In genomic region chr5:125202353-125202752, GRCh38 we compare ENCODE assay signal across 20 cellular contexts.
DNase-seq lines count a peak whose midpoint lies in the region; ATAC-seq and TF ChIP-seq lines count a peak whose summit lies in the region.
"Had no signal": no experiment of that assay in that cellular context is flagged by ENCODE, and none has a peak within 500 bp of the region (broad histone marks: within the 10 kb centered on the region; RNA-seq: fewer than 3 reads in every experiment).

No MANE protein-coding gene starts in this region.

- peak overlapping the region; percentile 10 for H3K4me3 Mint-ChIP-seq in natural killer cell
- no peak overlapping the region for H3K4me3 Mint-ChIP-seq in natural killer cell treated with Interleukin-12 subunit alpha and Interleukin-12 subunit beta and Interleukin-15 and Interleukin-18, amount 100 ng/mL, for 72 hours
- H3K4me3 Mint-ChIP-seq in glutamatergic neuron (ENCODE audit: unreplicated experiment), result no peak overlapping the region
- H3K4me3 Mint-ChIP-seq: CD14-positive monocyte; CD4-positive, alpha-beta memory T cell had no signal

- no peaks in the 10 kb centered on the region for H3K9me3 ChIP-seq in Panc1 (ENCODE audit: control insufficient read depth, insufficient read depth, low read depth, low read length)
- H3K9me3 ChIP-seq in tibial nerve, result no peaks in the 10 kb centered on the region
- H3K9me3 ChIP-seq: BLaER1 had no signal

- peaks cover 0 to 2% of the 10 kb centered on the region in 2 donors for H3K27me3 Mint-ChIP-seq in natural killer cell (ENCODE audit: low read depth in 2 of 2)
- no peaks in the 10 kb centered on the region for H3K27me3 Mint-ChIP-seq in natural killer cell treated with Interleukin-12 subunit alpha and Interleukin-12 subunit beta and Interleukin-15 and Interleukin-18, amount 100 ng/mL, for 72 hours
- H3K27me3 Mint-ChIP-seq in glutamatergic neuron (ENCODE audit: unreplicated experiment), result peaks cover 4% of the 10 kb centered on the region
- H3K27me3 Mint-ChIP-seq: CD4-positive, alpha-beta memory T cell; IgD-negative memory B cell had no signal

- TF ChIP-seq EP300 in tibial nerve (IDR thresholded peaks at IDR 0.05), result no peak

- CTCF ChIA-PET in Panc1 (lab: Charles Lee), result no interaction called here

- 95 to 97% methylated on average over 1 of the region's 1 CpG for WGBS in tibial nerve, 2 donors

- no peak for TF ChIP-seq POLR2A in tibial nerve (IDR thresholded peaks at IDR 0.05)

- POLR2A ChIA-PET in Panc1 (lab: Charles Lee), result no interaction called here

- H3K4me3 ChIP-seq in Panc1 (ENCODE audit: low read depth in 2 of 2, low read length in 2 of 2) (no peak overlapping the region), tibial nerve (no peak overlapping the region)
- H3K4me3 ChIP-seq: BLaER1, GM12878 had no signal

- BruUV-seq in Panc1 (replicated peaks; lab: Mats Ljungman, UMichigan), result no TSS peak

- ATAC-seq in natural killer cell (no peak), Panc1 (no peak), GM19324 (IDR thresholded peaks at IDR 0.05; ENCODE audit: low FRiP score, unreplicated experiment) (no peak)
- no peak for ATAC-seq in natural killer cell treated with Interleukin-12 subunit alpha and Interleukin-12 subunit beta and Interleukin-15 and Interleukin-18, amount 100 ng/mL, for 72 hours
- ATAC-seq: GM12878, HCT116, HepG2 had no signal

- H3K27ac Mint-ChIP-seq in natural killer cell (peak overlapping the region; percentile 14 to 37), glutamatergic neuron (ENCODE audit: unreplicated experiment) (peak overlapping the region; percentile 87)
- H3K27ac Mint-ChIP-seq in natural killer cell treated with Interleukin-12 subunit alpha and Interleukin-12 subunit beta and Interleukin-15 and Interleukin-18, amount 100 ng/mL, for 72 hours, result peak overlapping the region in 1 of 2 donors; percentile 95
- H3K27ac Mint-ChIP-seq: CD14-positive monocyte; CD4-positive, alpha-beta memory T cell; IgD-negative memory B cell had no signal

- DNase-seq in natural killer cell, result no peak
- no peak for DNase-seq in natural killer cell treated with Interleukin-12 subunit alpha and Interleukin-12 subunit beta and Interleukin-15 and Interleukin-18, amount 100 ng/mL, for 72 hours (ENCODE audit: low spot score)
- no peak for DNase-seq in Panc1 (ENCODE audit: low read depth, low spot score)
- no peak for DNase-seq in glutamatergic neuron
- DNase-seq in tibial nerve (ENCODE audit: low spot score in 2 of 2), result no peak
- DNase-seq in hypothalamus (lab: John Stamatoyannopoulos, UW), result no peak
- no peak for DNase-seq in COR-L47 (lab: John Stamatoyannopoulos, UW)
- DNase-seq: 8988T; Calu3; CD4-positive, alpha-beta memory T cell; DMS79 treated with DMSO at 0.1 percent for 48 hours; GOT3; H7 had no signal

- H3K9me3 Mint-ChIP-seq in natural killer cell, result peaks cover 0 to 2% of the 10 kb centered on the region in 2 donors
- H3K9me3 Mint-ChIP-seq in natural killer cell treated with Interleukin-12 subunit alpha and Interleukin-12 subunit beta and Interleukin-15 and Interleukin-18, amount 100 ng/mL, for 72 hours, result peaks cover 2% of the 10 kb centered on the region
- peaks cover 14% of the 10 kb centered on the region for H3K9me3 Mint-ChIP-seq in glutamatergic neuron (ENCODE audit: unreplicated experiment)
- H3K9me3 Mint-ChIP-seq: CD14-positive monocyte had no signal

- in situ Hi-C loops in Panc1 (cut with HindIII; ENCODE audit: low pct_unique_long_range_greater_than_20kb, low sequenced_read_pairs), result no loop called here

- intact Hi-C loops in natural killer cell (cut with micrococcal nuclease) (no loop called here), Panc1 (cut with micrococcal nuclease; ENCODE audit: unreplicated experiment) (no loop called here)

- H3K36me3 Mint-ChIP-seq in natural killer cell, result peaks cover 9% of the 10 kb centered on the region
- peaks cover 18% of the 10 kb centered on the region for H3K36me3 Mint-ChIP-seq in natural killer cell treated with Interleukin-12 subunit alpha and Interleukin-12 subunit beta and Interleukin-15 and Interleukin-18, amount 100 ng/mL, for 72 hours
- no peaks in the 10 kb centered on the region for H3K36me3 Mint-ChIP-seq in glutamatergic neuron (ENCODE audit: unreplicated experiment)
- H3K36me3 Mint-ChIP-seq: CD14-positive monocyte; CD4-positive, alpha-beta memory T cell; IgD-negative memory B cell had no signal

- peak overlapping the region; percentile 69; the same call in 1 of the 2 replicates for H3K27ac ChIP-seq in Panc1 (ENCODE audit: low read length)
- H3K27ac ChIP-seq in tibial nerve, result no peak overlapping the region
- H3K27ac ChIP-seq: BLaER1 had no signal

- H3K4me1 ChIP-seq in Panc1 (ENCODE audit: control insufficient read depth, insufficient read depth, low read length), result peaks cover 13% of the 10 kb centered on the region
- peaks cover 0 to 12% (median 5%) of the 10 kb centered on the region in 4 donors for H3K4me1 ChIP-seq in tibial nerve
- H3K4me1 ChIP-seq: BLaER1 had no signal

- TF ChIP-seq CTCF in natural killer cell (IDR thresholded peaks at IDR 0.05) (no peak), Panc1 (IDR thresholded peaks at IDR 0.05) (no peak), glutamatergic neuron (IDR thresholded peaks at IDR 0.05; ENCODE audit: partially characterized antibody, unreplicated experiment) (no peak), tibial nerve (IDR thresholded peaks at IDR 0.05) (no peak)

- no peaks in the 10 kb centered on the region for H3K27me3 ChIP-seq in Panc1 (ENCODE audit: control insufficient read depth, insufficient read depth, low read length)
- no peaks in the 10 kb centered on the region for H3K27me3 ChIP-seq in tibial nerve
- H3K27me3 ChIP-seq: BLaER1 had no signal

- H3K36me3 ChIP-seq in Panc1 (ENCODE audit: control insufficient read depth, insufficient read depth, low read length), result no peaks in the 10 kb centered on the region
- H3K36me3 ChIP-seq in tibial nerve, result no peaks in the 10 kb centered on the region
- H3K36me3 ChIP-seq: BLaER1 had no signal

- peaks cover 51 to 59% of the 10 kb centered on the region in 2 donors for H3K4me1 Mint-ChIP-seq in natural killer cell
- peaks cover 44 to 55% of the 10 kb centered on the region in 2 donors for H3K4me1 Mint-ChIP-seq in natural killer cell treated with Interleukin-12 subunit alpha and Interleukin-12 subunit beta and Interleukin-15 and Interleukin-18, amount 100 ng/mL, for 72 hours (ENCODE audit: low read depth in 2 of 2)
- peaks cover 49% of the 10 kb centered on the region for H3K4me1 Mint-ChIP-seq in glutamatergic neuron (ENCODE audit: low read depth, unreplicated experiment)
- H3K4me1 Mint-ChIP-seq: CD4-positive, alpha-beta memory T cell had no signal
